ENCODE assay signal across 22 cellular contexts in genomic region chr9:3756071-3756470, GRCh38.
"Had no signal": no experiment of that assay in that cellular context is flagged by ENCODE, and none has a peak within 500 bp of the region (broad histone marks: within the 10 kb centered on the region; RNA-seq: fewer than 3 reads in every experiment).

No MANE protein-coding gene starts in this region.

- H3K27me3 Mint-ChIP-seq: type B pancreatic cell had no signal

- H2AFZ ChIP-seq: neural progenitor cell had no signal

- DNase-seq: activated CD4-positive, alpha-beta memory T cell treated with anti-CD3 and anti-CD28 coated beads, Interleukin-2, amount 10 ng/mL, durations not matched to agents 7 days and 5 days; activated CD4-positive, alpha-beta T cell treated with anti-CD3 and anti-CD28 coated beads for 48 hours; activated CD4-positive, CD25-positive, alpha-beta regulatory T cell; activated effector memory CD4-positive, alpha-beta T cell treated with Interleukin-2 at 50 U/mL for 16 hours; activated naive CD4-positive, alpha-beta T cell treated with anti-CD3 and anti-CD28 coated beads for 36 hours; activated T-cell treated with anti-CD3 and anti-CD28 coated beads, Interleukin-2, amount 50 U/mL, for 72 hours; amygdala; cerebellar nuclear complex; cortex of kidney; heart right ventricle; kidney; lower lobe of right lung; naive thymus-derived CD4-positive, alpha-beta T cell; stimulated activated CD4-positive, alpha-beta T cell treated with anti-CD3 and anti-CD28 coated beads, Interleukin-15, amount 100 ng/mL, for 24 hours; stimulated activated naive CD4-positive, alpha-beta T cell had no signal

- H3K9me3 ChIP-seq: lower lobe of right lung, thoracic aorta, vagina had no signal

- H3K4me2 ChIP-seq: neural progenitor cell, smooth muscle cell had no signal

- H3K9ac ChIP-seq: neural progenitor cell had no signal

- H3K36me3 ChIP-seq: heart right ventricle, lower lobe of right lung, neural progenitor cell, thoracic aorta, vagina had no signal

- H3K27me3 ChIP-seq: heart right ventricle, neural progenitor cell, vagina had no signal

- H3K27ac Mint-ChIP-seq: activated CD4-positive, alpha-beta memory T cell treated with anti-CD3 and anti-CD28 coated beads, Interleukin-2, amount 10 ng/mL, durations not matched to agents 7 days and 5 days; activated naive CD4-positive, alpha-beta T cell treated with anti-CD3 and anti-CD28 coated beads for 36 hours; activated T-cell treated with anti-CD3 and anti-CD28 coated beads, Interleukin-2, amount 50 U/mL, for 72 hours; naive thymus-derived CD4-positive, alpha-beta T cell; neural progenitor cell; type B pancreatic cell had no signal

- ATAC-seq: activated T-cell treated with anti-CD3 and anti-CD28 coated beads, Interleukin-2, amount 50 U/mL, for 72 hours; heart right ventricle; left lobe of liver; lower lobe of right lung; naive thymus-derived CD4-positive, alpha-beta T cell; sciatic nerve had no signal

- H3K4me3 Mint-ChIP-seq: activated CD4-positive, alpha-beta memory T cell treated with anti-CD3 and anti-CD28 coated beads, Interleukin-2, amount 10 ng/mL, durations not matched to agents 7 days and 5 days; activated naive CD4-positive, alpha-beta T cell treated with anti-CD3 and anti-CD28 coated beads for 36 hours; activated T-cell treated with anti-CD3 and anti-CD28 coated beads, Interleukin-2, amount 50 U/mL, for 72 hours; naive thymus-derived CD4-positive, alpha-beta T cell; neural progenitor cell; type B pancreatic cell had no signal

- H3K9me3 Mint-ChIP-seq: activated CD4-positive, alpha-beta memory T cell treated with anti-CD3 and anti-CD28 coated beads, Interleukin-2, amount 10 ng/mL, durations not matched to agents 7 days and 5 days had no signal

- H3K27ac ChIP-seq: heart right ventricle, lower lobe of right lung, neural progenitor cell, thoracic aorta, vagina had no signal

- H3K4me3 ChIP-seq: heart right ventricle, lower lobe of right lung, neural progenitor cell, smooth muscle cell, thoracic aorta, vagina had no signal

- H3K36me3 Mint-ChIP-seq: type B pancreatic cell had no signal
